In the genomic region with DNA sequence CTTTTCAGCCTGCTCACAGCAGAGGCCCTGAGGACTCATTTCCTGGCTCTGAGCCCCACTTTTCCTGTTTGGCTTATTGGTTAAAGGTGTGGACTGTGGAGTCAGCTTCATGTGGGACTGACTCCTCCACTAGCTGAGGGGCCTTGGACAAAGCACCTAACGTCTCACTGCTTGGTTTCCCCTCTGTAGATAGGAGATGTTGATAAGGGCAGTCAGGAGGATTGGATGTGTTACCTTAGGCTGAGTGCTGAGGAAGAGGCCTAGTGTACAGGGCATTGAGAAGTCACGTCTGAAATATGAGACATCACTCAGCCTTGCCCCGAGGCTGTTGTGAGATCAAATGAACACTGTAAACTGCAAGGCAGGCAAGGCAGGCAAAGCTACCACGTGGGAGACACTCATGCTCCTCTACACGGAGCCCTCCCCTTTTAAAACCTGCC, we compare ENCODE assay signal across 15 cellular contexts. TPM values are rescaled to one million over a fixed set of nuclear protein-coding genes. Genes with fewer than 3 reads are reported as not detected.
DNase-seq lines count a peak whose midpoint lies in the region; ATAC-seq, FAIRE-seq and TF ChIP-seq lines count a peak whose summit lies in the region.
"Had no signal": no experiment of that assay in that cellular context is flagged by ENCODE, and none has a peak within 500 bp of the region (broad histone marks: within the 10 kb centered on the region; RNA-seq: fewer than 3 reads in every experiment).

No MANE protein-coding gene starts in this region.

- H3K27ac Mint-ChIP-seq in activated naive CD4-positive, alpha-beta T cell treated with anti-CD3 and anti-CD28 coated beads for 36 hours = no peak overlapping the region
- H3K27ac Mint-ChIP-seq: activated T-helper 2 cell treated with anti-CD3 and anti-CD28 coated beads, Interferon-gamma antibody, Interleukin-2, Interleukin-4, amounts not matched to agents 10 μg/mL and 5 μg/mL and 100 μg/mL, durations not matched to agents 14 hours and 24 hours and 36 hours; brain had no signal

- CTCF ChIA-PET in HCT116 (lab: Charles Lee) = no interaction called here
- CTCF ChIA-PET in activated naive CD4-positive, alpha-beta T cell treated with anti-CD3 and anti-CD28 coated beads for 36 hours (lab: Charles Lee) = no interaction called here

- H3K9me3 ChIP-seq in HCT116 (ENCODE audit: control insufficient read depth in 1 of 2, insufficient read depth in 1 of 2, low read depth in 1 of 2, low read length in 2 of 2) (no peaks in the 10 kb centered on the region), breast epithelium (no peaks in the 10 kb centered on the region), aorta (ENCODE audit: control insufficient read depth, low read length) (peaks cover 1% of the 10 kb centered on the region)

- no peak for FAIRE-seq in RCC 7860 (lab: Jason Lieb, UNC)

- H3K4me3 Mint-ChIP-seq in activated naive CD4-positive, alpha-beta T cell treated with anti-CD3 and anti-CD28 coated beads for 36 hours = no peak overlapping the region
- H3K4me3 Mint-ChIP-seq: brain had no signal

- TF ChIP-seq POLR2A in HCT116 (IDR thresholded peaks at IDR 0.05; ENCODE audit: borderline replicate concordance, extremely low read depth, insufficient read depth, insufficient read length) = no peak
- TF ChIP-seq POLR2A in breast epithelium (IDR thresholded peaks at IDR 0.05) = no peak

- H3K4me2 ChIP-seq in HCT116 (ENCODE audit: low read length) = no peak overlapping the region
- H3K4me2 ChIP-seq: KMS-11 had no signal

- no peak for TF ChIP-seq RAD21 in HCT116 (IDR thresholded peaks at IDR 0.05; ENCODE audit: low read depth)

- WGBS in aorta, 2 donors = 18 to 22% methylated on average over 5 of the region's 5 CpGs

- H3K4me1 Mint-ChIP-seq in activated naive CD4-positive, alpha-beta T cell treated with anti-CD3 and anti-CD28 coated beads for 36 hours (ENCODE audit: low read depth) = peaks cover 7% of the 10 kb centered on the region
- H3K4me1 Mint-ChIP-seq: brain had no signal

- TF ChIP-seq CTCF in 22Rv1 (IDR thresholded peaks at IDR 0.05) = no peak
- no peak for TF ChIP-seq CTCF in HCT116 (IDR thresholded peaks at IDR 0.05 in 2 of 3, conservative IDR thresholded peaks at IDR 0.05 in 1 of 3; ENCODE audit: borderline replicate concordance in 1 of 3, insufficient read depth in 1 of 3, low read depth in 2 of 3, low read length in 2 of 3)
- TF ChIP-seq CTCF in breast epithelium (IDR thresholded peaks at IDR 0.05) = no peak

- RAD21 ChIA-PET in HCT116 (lab: Charles Lee; ENCODE audit: low non-redundant PET in 1 of 2, low total read pairs in 2 of 2, uncharacterized antibody in 2 of 2, unreplicated experiment in 2 of 2) = no interaction called here

- POLR2A ChIA-PET in HCT116 (lab: Charles Lee) = no interaction called here

- DNase-seq in HCT116 (ENCODE audit: low read depth, low spot score) (peak; percentile 7), NCI-H2107 treated with DMSO at 0.1 percent for 48 hours (lab: John Stamatoyannopoulos, UW; ENCODE audit: unreplicated experiment) (peak; percentile 99), breast epithelium (ENCODE audit: low spot score in 2 of 2) (peak; percentile 34 to 80), RCC 7860 (ENCODE audit: low spot score) (no peak), MV-4-11 (lab: John Stamatoyannopoulos, UW) (no peak), aorta (no peak)
- DNase-seq in activated naive CD4-positive, alpha-beta T cell treated with anti-CD3 and anti-CD28 coated beads for 36 hours = no peak
- DNase-seq: ACHN; activated CD4-positive, alpha-beta T cell treated with anti-CD3 and anti-CD28 coated beads, Interleukin-2, amount 50 U/mL, for 4 hours had no signal

- H2AFZ ChIP-seq in HCT116 (ENCODE audit: low read depth, low read length, poor library complexity, severe bottlenecking) = no peak overlapping the region

- H3K27ac ChIP-seq in 22Rv1 (peak overlapping the region; percentile 49), HCT116 (ENCODE audit: low read depth, low read length) (no peak overlapping the region), breast epithelium (peak overlapping the region; percentile 1 to 25), aorta (ENCODE audit: low read depth in 1 of 2, low read length in 2 of 2) (no peak overlapping the region)
- H3K27ac ChIP-seq: KMS-11 had no signal

- H3K4me1 ChIP-seq in HCT116 (ENCODE audit: control insufficient read depth in 1 of 2, insufficient read depth in 2 of 2, low read length in 2 of 2) (peaks cover 0 to 8% of the 10 kb centered on the region in 2 experiments; a peak in 1 of 4 replicates), breast epithelium (peaks cover 0 to 2% of the 10 kb centered on the region in 2 donors), aorta (ENCODE audit: control insufficient read depth in 1 of 2, insufficient read depth in 2 of 2, low read length in 2 of 2) (no peaks in the 10 kb centered on the region)

- no peak overlapping the region for H3K4me3 ChIP-seq in HCT116 (replicated peaks in 1 of 2; ENCODE audit: low read depth in 1 of 2, low read length in 2 of 2)
- H3K4me3 ChIP-seq in breast epithelium = no peak overlapping the region
- no peak overlapping the region for H3K4me3 ChIP-seq in aorta (ENCODE audit: low read length in 2 of 2)

- no peak overlapping the region for H3K9ac ChIP-seq in HCT116 (ENCODE audit: low read length)
- H3K9ac ChIP-seq: KMS-11 had no signal

- H3K27me3 Mint-ChIP-seq in activated naive CD4-positive, alpha-beta T cell treated with anti-CD3 and anti-CD28 coated beads for 36 hours (ENCODE audit: low read depth) = no peaks in the 10 kb centered on the region

- peak; percentile 47; the same call in 1 of the 2 replicates for ATAC-seq in HCT116
- no peak for ATAC-seq in aorta (ENCODE audit: low FRiP score)

- peaks cover 19% of the 10 kb centered on the region; the same call in 1 of the 2 replicates for H3K27me3 ChIP-seq in HCT116 (ENCODE audit: insufficient read depth, low read length)
- H3K27me3 ChIP-seq in breast epithelium = peaks cover 0 to 4% of the 10 kb centered on the region in 2 donors
- no peaks in the 10 kb centered on the region for H3K27me3 ChIP-seq in aorta (ENCODE audit: control insufficient read depth in 1 of 2, insufficient read depth in 2 of 2, low read length in 1 of 2)

- H3K79me2 ChIP-seq in HCT116 (ENCODE audit: insufficient read depth, low read length) = no peaks in the 10 kb centered on the region

- H3K36me3 ChIP-seq in HCT116 (ENCODE audit: control insufficient read depth in 1 of 2, insufficient read depth in 2 of 2, low read length in 2 of 2) (no peaks in the 10 kb centered on the region), breast epithelium (no peaks in the 10 kb centered on the region), aorta (ENCODE audit: control insufficient read depth in 1 of 2, insufficient read depth in 2 of 2, low read length in 1 of 2) (no peaks in the 10 kb centered on the region)

- peaks cover 5% of the 10 kb centered on the region for H3K36me3 Mint-ChIP-seq in activated naive CD4-positive, alpha-beta T cell treated with anti-CD3 and anti-CD28 coated beads for 36 hours (ENCODE audit: low read depth)
- H3K36me3 Mint-ChIP-seq: brain had no signal

- no peaks in the 10 kb centered on the region for H3K9me2 ChIP-seq in HCT116 (ENCODE audit: insufficient read depth)

- intact Hi-C loops in HCT116 (cut with micrococcal nuclease) = no loop called here
- intact Hi-C loops in breast epithelium (cut with DNase I; ENCODE audit: low total_unique reads) = no loop called here
- intact Hi-C loops in aorta (cut with DNase I) = no loop called here
- intact Hi-C loops in activated naive CD4-positive, alpha-beta T cell treated with anti-CD3 and anti-CD28 coated beads for 36 hours (cut with micrococcal nuclease) = no loop called here

- peaks cover 5% of the 10 kb centered on the region for H3K9me3 Mint-ChIP-seq in activated naive CD4-positive, alpha-beta T cell treated with anti-CD3 and anti-CD28 coated beads for 36 hours
- H3K9me3 Mint-ChIP-seq: brain had no signal

- H4K20me1 ChIP-seq in HCT116 (ENCODE audit: insufficient read depth) = no peaks in the 10 kb centered on the region

- no TSS peak for BruUV-seq in HCT116 (replicated peaks; lab: Mats Ljungman, UMichigan)

TF ChIP-seq in HCT116, 20 proteins besides CTCF, POLR2A, EP300 and RAD21:
- TF ChIP-seq, protein P1, sequence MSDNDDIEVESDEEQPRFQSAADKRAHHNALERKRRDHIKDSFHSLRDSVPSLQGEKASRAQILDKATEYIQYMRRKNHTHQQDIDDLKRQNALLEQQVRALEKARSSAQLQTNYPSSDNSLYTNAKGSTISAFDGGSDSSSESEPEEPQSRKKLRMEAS (IDR thresholded peaks at IDR 0.05) = peak; percentile 52; the same call in 1 of the 2 replicates
- no peak for TF ChIP-seq ZNF274 (IDR thresholded peaks at IDR 0.05; ENCODE audit: low read depth, low read length)

RNA-seq across cellular contexts. Expression of a gene that starts 27.1 kb away (rescaled TPM):
- total RNA-seq in HCT116 (2021; ENCODE audit: unreplicated experiment) (0.30 TPM), breast epithelium (not detected), aorta (not detected)
- polyA plus RNA-seq in HCT116 (2012) = not detected in 2 replicates
- polyA plus RNA-seq in aorta = not detected
- not detected for total RNA-seq in activated naive CD4-positive, alpha-beta T cell treated with anti-CD3 and anti-CD28 coated beads for 36 hours
- total RNA-seq: activated T-helper 2 cell treated with anti-CD3 and anti-CD28 coated beads, Interferon-gamma antibody, Interleukin-2, Interleukin-4, amounts not matched to agents 10 μg/mL and 5 μg/mL and 100 μg/mL, durations not matched to agents 14 hours and 24 hours and 36 hours; G401; osteocyte had no signal

RNA-seq across cellular contexts. Expression of a gene that starts 54.8 kb away (rescaled TPM):
- total RNA-seq in HCT116 (2021; ENCODE audit: unreplicated experiment) (not detected), breast epithelium (not detected), aorta (not detected)
- polyA plus RNA-seq in HCT116 (2012) = not detected in 2 replicates
- polyA plus RNA-seq in aorta = not detected
- total RNA-seq in activated naive CD4-positive, alpha-beta T cell treated with anti-CD3 and anti-CD28 coated beads for 36 hours = not detected
- total RNA-seq: activated T-helper 2 cell treated with anti-CD3 and anti-CD28 coated beads, Interferon-gamma antibody, Interleukin-2, Interleukin-4, amounts not matched to agents 10 μg/mL and 5 μg/mL and 100 μg/mL, durations not matched to agents 14 hours and 24 hours and 36 hours; G401; osteocyte had no signal

Comparison
In these comparisons a context has a peak if more than half of its experiments do, and no peak if none do; other contexts are left out.
1. H3K27ac ChIP-seq: peak in 22Rv1 (single experiment) and breast epithelium (2 of 2); none in HCT116 (single experiment) and aorta (0 of 2).
2. DNase-seq: peak in HCT116 (single experiment), NCI-H2107 treated with DMSO at 0.1 percent for 48 hours (single experiment) and breast epithelium (2 of 2); none in RCC 7860 (single experiment), MV-4-11 (single experiment), aorta (0 of 2) and activated naive CD4-positive, alpha-beta T cell treated with anti-CD3 and anti-CD28 coated beads for 36 hours (single experiment).